In genomic region chr12:12263909-12264308, GRCh38 we compare ENCODE assay signal across 19 cellular contexts. TPM values are rescaled to one million over a fixed set of nuclear protein-coding genes. Genes with fewer than 3 reads are reported as not detected.
DNase-seq lines count a peak whose midpoint lies in the region; TF ChIP-seq lines count a peak whose summit lies in the region.
"Had no signal": no experiment of that assay in that cellular context is flagged by ENCODE, and none has a peak within 500 bp of the region (broad histone marks: within the 10 kb centered on the region; RNA-seq: fewer than 3 reads in every experiment).

No MANE protein-coding gene starts in this region.

- peak overlapping the region in 10 of 11 experiments; percentile 2 to 99 (median 94); a peak in 17 of 22 replicates for H3K4me2 ChIP-seq in BLaER1 treated with 17β-estradiol and CSF1 and Interleukin-3, amounts not matched to agents 10 nM and 100 nM
- no peak overlapping the region for H3K4me2 ChIP-seq in neuronal stem cell (ENCODE audit: insufficient read depth, low read length, poor library complexity, severe bottlenecking)

- intact Hi-C loops in colonic mucosa (cut with DNase I) = no loop called here

- no peak overlapping the region for H3K27ac ChIP-seq in BLaER1 treated with 17β-estradiol and CSF1 and Interleukin-3, amounts not matched to agents 10 nM and 100 nM
- H3K27ac ChIP-seq in neuronal stem cell (replicated peaks; ENCODE audit: low read length) (no peak overlapping the region), colonic mucosa (no peak overlapping the region)

- no peaks in the 10 kb centered on the region for H3K9me3 Mint-ChIP-seq in activated CD4-positive, alpha-beta T cell treated with anti-CD3 and anti-CD28 coated beads, Interleukin-2, amount 10 ng/mL, durations not matched to agents 7 days and 5 days
- H3K9me3 Mint-ChIP-seq: dendritic cell treated with granulocyte-macrophage colony-stimulating factor and Interleukin-4, amounts not matched to agents 40 ng/mL and 50 ng/mL, for 4 days; stimulated activated effector memory CD8-positive, alpha-beta T cell treated with anti-CD3 and anti-CD28 coated beads, Interleukin-12 subunit alpha, Interleukin-12 subunit beta, amount 100 ng/mL, for 72 hours; T-helper 2 cell treated with Interferon-gamma antibody and Interleukin-4, amounts not matched to agents 5 μg/mL and 100 μg/mL, for 36 hours had no signal

- POLR2A ChIA-PET in activated CD4-positive, alpha-beta T cell treated with anti-CD3 and anti-CD28 coated beads, Interleukin-2, amount 10 ng/mL, durations not matched to agents 7 days and 5 days (lab: Charles Lee) = no interaction called here

- no peak overlapping the region for H3K4me3 ChIP-seq in BLaER1 treated with 17β-estradiol and CSF1 and Interleukin-3, amounts not matched to agents 10 nM and 100 nM
- H3K4me3 ChIP-seq in NB4 (ENCODE audit: low read depth, low read length) (no peak overlapping the region), fibroblast of the aortic adventitia (ENCODE audit: low read depth, low read length) (peak overlapping the region; percentile 98), neuronal stem cell (ENCODE audit: low read length in 2 of 2) (no peak overlapping the region), colonic mucosa (no peak overlapping the region)

- TF ChIP-seq CTCF in NB4 (IDR thresholded peaks at IDR 0.05; ENCODE audit: low read depth, low read length) = no peak
- no peak for TF ChIP-seq CTCF in fibroblast of the aortic adventitia (IDR thresholded peaks at IDR 0.05; ENCODE audit: insufficient read depth, low read length)
- no peak for TF ChIP-seq CTCF in colonic mucosa (IDR thresholded peaks at IDR 0.05)

- H3K18ac ChIP-seq in neuronal stem cell (ENCODE audit: low read length) = no peak overlapping the region

- peaks cover 8 to 27% (median 23%) of the 10 kb centered on the region in 10 experiments for H3K4me1 ChIP-seq in BLaER1 treated with 17β-estradiol and CSF1 and Interleukin-3, amounts not matched to agents 10 nM and 100 nM
- H3K4me1 ChIP-seq in neuronal stem cell (ENCODE audit: control insufficient read depth in 2 of 2, insufficient read depth in 1 of 2, low read depth in 1 of 2, low read length in 2 of 2) = peaks cover 3 to 5% of the 10 kb centered on the region in 2 donors
- peaks cover 4% of the 10 kb centered on the region for H3K4me1 ChIP-seq in colonic mucosa

- H2BK15ac ChIP-seq in neuronal stem cell (ENCODE audit: low read length) = no peak overlapping the region

- H2BK12ac ChIP-seq in neuronal stem cell (ENCODE audit: low read length) = no peak overlapping the region

- no peak overlapping the region for H2AFZ ChIP-seq in neuronal stem cell (ENCODE audit: low read length)

- H3K9ac ChIP-seq in BLaER1 treated with 17β-estradiol and CSF1 and Interleukin-3, amounts not matched to agents 10 nM and 100 nM = no peak overlapping the region
- H3K9ac ChIP-seq in neuronal stem cell (ENCODE audit: low read depth, low read length, poor library complexity) (no peak overlapping the region), colonic mucosa (ENCODE audit: low read depth in 2 of 2, low read length in 2 of 2) (no peak overlapping the region)

- H2BK5ac ChIP-seq in neuronal stem cell (ENCODE audit: low read length) = no peak overlapping the region

- H3K27me3 ChIP-seq in BLaER1 treated with 17β-estradiol and CSF1 and Interleukin-3, amounts not matched to agents 10 nM and 100 nM = no peaks in the 10 kb centered on the region
- H3K27me3 ChIP-seq in neuronal stem cell (ENCODE audit: control insufficient read depth in 3 of 3, insufficient read depth in 3 of 3, low read depth in 1 of 3, low read length in 3 of 3) = no peaks in the 10 kb centered on the region
- H3K27me3 ChIP-seq in colonic mucosa = no peaks in the 10 kb centered on the region

- no peak overlapping the region for H2BK120ac ChIP-seq in neuronal stem cell (ENCODE audit: low read depth, low read length)

- peaks cover 43% of the 10 kb centered on the region for H3K27me3 Mint-ChIP-seq in activated CD4-positive, alpha-beta T cell treated with anti-CD3 and anti-CD28 coated beads, Interleukin-2, amount 10 ng/mL, durations not matched to agents 7 days and 5 days

- H3K4ac ChIP-seq in neuronal stem cell (ENCODE audit: low read length) = no peak overlapping the region

- H4K20me1 ChIP-seq in BLaER1 treated with 17β-estradiol and CSF1 and Interleukin-3, amounts not matched to agents 10 nM and 100 nM = peaks cover 0 to 64% (median 23%) of the 10 kb centered on the region in 11 experiments; a peak in 20 of 22 replicates

- H2AK5ac ChIP-seq in neuronal stem cell (ENCODE audit: low read depth, low read length) = no peak overlapping the region

- H3K4me3 Mint-ChIP-seq in activated CD4-positive, alpha-beta T cell treated with anti-CD3 and anti-CD28 coated beads, Interleukin-2, amount 10 ng/mL, durations not matched to agents 7 days and 5 days = no peak overlapping the region
- H3K4me3 Mint-ChIP-seq: dendritic cell treated with granulocyte-macrophage colony-stimulating factor and Interleukin-4, amounts not matched to agents 40 ng/mL and 50 ng/mL, for 4 days; stimulated activated effector memory CD8-positive, alpha-beta T cell treated with anti-CD3 and anti-CD28 coated beads, Interleukin-12 subunit alpha, Interleukin-12 subunit beta, amount 100 ng/mL, for 72 hours; T-helper 2 cell treated with Interferon-gamma antibody and Interleukin-4, amounts not matched to agents 5 μg/mL and 100 μg/mL, for 36 hours had no signal

- peak; percentile 15 for DNase-seq in NB4 (ENCODE audit: low read depth)
- no peak for DNase-seq in fibroblast of the aortic adventitia (ENCODE audit: low read depth)
- DNase-seq in neuronal stem cell (ENCODE audit: low spot score) = no peak
- no peak for DNase-seq in colonic mucosa
- no peak for DNase-seq in NCI-H226
- DNase-seq in stimulated activated CD4-positive, alpha-beta T cell treated with anti-CD3 and anti-CD28 coated beads, Interleukin-1b, Interleukin-23, amount 100 ng/mL, for 48 hours = no peak
- no peak for DNase-seq in activated CD4-positive, alpha-beta T cell treated with anti-CD3 and anti-CD28 coated beads, Interleukin-2, amount 10 ng/mL, durations not matched to agents 7 days and 5 days
- DNase-seq: activated CD4-positive, CD25-positive, alpha-beta regulatory T cell treated with anti-CD3 and anti-CD28 coated beads, Interleukin-2, amount 50 U/mL, for 72 hours; activated gamma-delta T cell treated with Interleukin-2 at 50 U/mL for 16 hours; head of caudate nucleus; Karpas-422; NCI-H146; NCI-H446; SHP77; upper lobe of left lung had no signal

- no CpG with 5 or more reads among the region's 2 CpGs for WGBS in neuronal stem cell (ENCODE audit: extremely low coverage in 2 of 2, insufficient read length in 2 of 2, insufficient replicate concordance in 1 of 2), 2 donors

- no peaks in the 10 kb centered on the region for H3K36me3 Mint-ChIP-seq in activated CD4-positive, alpha-beta T cell treated with anti-CD3 and anti-CD28 coated beads, Interleukin-2, amount 10 ng/mL, durations not matched to agents 7 days and 5 days (ENCODE audit: low read depth)
- H3K36me3 Mint-ChIP-seq: stimulated activated effector memory CD8-positive, alpha-beta T cell treated with anti-CD3 and anti-CD28 coated beads, Interleukin-12 subunit alpha, Interleukin-12 subunit beta, amount 100 ng/mL, for 72 hours had no signal

- H3K14ac ChIP-seq in neuronal stem cell (ENCODE audit: low read length) = peak overlapping the region; percentile 21

- H3K9me3 ChIP-seq in BLaER1 treated with 17β-estradiol and CSF1 and Interleukin-3, amounts not matched to agents 10 nM and 100 nM (replicated peaks in 1 of 11) = peaks cover 0 to 23% (median 14%) of the 10 kb centered on the region in 11 experiments; a peak in 12 of 22 replicates
- H3K9me3 ChIP-seq in neuronal stem cell (replicated peaks in 1 of 2; ENCODE audit: control insufficient read depth in 2 of 2, insufficient read depth in 1 of 2, low read depth in 1 of 2, low read length in 2 of 2) (peaks cover 0 to 11% of the 10 kb centered on the region in 2 donors), colonic mucosa (no peaks in the 10 kb centered on the region)
- H3K9me3 ChIP-seq: upper lobe of left lung had no signal

- H3K79me1 ChIP-seq in neuronal stem cell (ENCODE audit: low read depth, low read length) = peaks cover 6% of the 10 kb centered on the region

- CTCF ChIA-PET in activated CD4-positive, alpha-beta T cell treated with anti-CD3 and anti-CD28 coated beads, Interleukin-2, amount 10 ng/mL, durations not matched to agents 7 days and 5 days (lab: Charles Lee) = no interaction called here

- no peak overlapping the region for H4K8ac ChIP-seq in neuronal stem cell (ENCODE audit: low read depth, low read length)

- H3K27ac Mint-ChIP-seq in activated CD4-positive, alpha-beta T cell treated with anti-CD3 and anti-CD28 coated beads, Interleukin-2, amount 10 ng/mL, durations not matched to agents 7 days and 5 days = no peak overlapping the region
- H3K27ac Mint-ChIP-seq: dendritic cell treated with granulocyte-macrophage colony-stimulating factor and Interleukin-4, amounts not matched to agents 40 ng/mL and 50 ng/mL, for 4 days; stimulated activated effector memory CD8-positive, alpha-beta T cell treated with anti-CD3 and anti-CD28 coated beads, Interleukin-12 subunit alpha, Interleukin-12 subunit beta, amount 100 ng/mL, for 72 hours; T-helper 2 cell treated with Interferon-gamma antibody and Interleukin-4, amounts not matched to agents 5 μg/mL and 100 μg/mL, for 36 hours had no signal

- H4K91ac ChIP-seq in neuronal stem cell (ENCODE audit: low read depth, low read length, poor library complexity) = no peak overlapping the region

- no peak overlapping the region for H3K23ac ChIP-seq in neuronal stem cell (ENCODE audit: low read depth, low read length, poor library complexity)

- H3K4me1 Mint-ChIP-seq in activated CD4-positive, alpha-beta T cell treated with anti-CD3 and anti-CD28 coated beads, Interleukin-2, amount 10 ng/mL, durations not matched to agents 7 days and 5 days = peaks cover 15% of the 10 kb centered on the region

- no peak for TF ChIP-seq POLR2A in NB4 (IDR thresholded peaks at IDR 0.05; ENCODE audit: extremely low read depth, insufficient read length)

- H3K36me3 ChIP-seq in BLaER1 treated with 17β-estradiol and CSF1 and Interleukin-3, amounts not matched to agents 10 nM and 100 nM = peaks cover 0 to 14% (median 5%) of the 10 kb centered on the region in 11 experiments; a peak in 7 of 22 replicates
- H3K36me3 ChIP-seq in neuronal stem cell (replicated peaks in 1 of 2; ENCODE audit: control insufficient read depth in 2 of 2, insufficient read depth in 2 of 2, low read length in 2 of 2) (peaks cover 0 to 9% of the 10 kb centered on the region in 2 donors), colonic mucosa (no peaks in the 10 kb centered on the region)
- H3K36me3 ChIP-seq: upper lobe of left lung had no signal

RNA-seq across cellular contexts. Expression of gene LRP6, which starts 2.9 kb away (rescaled TPM):
- total RNA-seq in fibroblast of the aortic adventitia (ENCODE audit: low replicate concordance) (44.2 and 116 TPM in 2 replicates), colonic mucosa (10 to 100 TPM; 26.2 to 37.9 TPM)
- 20.3 TPM for polyA plus RNA-seq in neuronal stem cell (2013, experiment 1 of 2)
- polyA plus RNA-seq in neuronal stem cell (2013, experiment 2 of 2) = 20.1 TPM
- total RNA-seq in activated CD4-positive, alpha-beta T cell treated with anti-CD3 and anti-CD28 coated beads, Interleukin-2, amount 10 ng/mL, durations not matched to agents 7 days and 5 days = 1 to 10 TPM; 1.4 to 1.6 TPM

Comparison
In these comparisons a context has a peak if more than half of its experiments do, and no peak if none do; other contexts are left out.
1. RNA of gene LRP6, which starts 2.9 kb away (total RNA-seq): 44.2 to 116 TPM in fibroblast of the aortic adventitia and 26.2 to 37.9 TPM in colonic mucosa; 1.4 to 1.6 TPM in activated CD4-positive, alpha-beta T cell treated with anti-CD3 and anti-CD28 coated beads, Interleukin-2, amount 10 ng/mL, durations not matched to agents 7 days and 5 days; every median in the first group is over 10 times any median in the second.